In the genomic region with DNA sequence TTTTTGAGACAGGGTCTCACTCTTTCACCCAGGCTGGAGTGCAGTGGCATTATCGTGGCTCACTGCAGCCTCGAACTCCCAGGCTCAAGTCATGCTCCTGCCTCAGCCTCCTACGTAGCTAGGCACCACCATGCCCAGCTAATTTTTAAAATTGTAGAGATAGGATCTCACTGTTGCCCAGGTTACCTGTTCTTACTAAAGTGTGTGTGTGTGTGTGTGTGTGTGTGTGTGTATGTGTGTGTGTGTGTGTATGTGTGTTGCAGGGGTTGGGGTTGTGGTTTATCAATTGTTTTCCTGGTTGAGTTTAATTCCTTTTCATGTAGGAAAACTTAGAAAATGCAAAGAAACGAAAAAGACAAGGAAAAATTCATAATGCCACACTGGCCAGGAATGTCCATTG, we compare ENCODE assay signal across 1 cellular context.
A peak's percentile ranks its signal among the peaks of the same experiment; 100 is the strongest.
TF ChIP-seq lines count a peak whose summit lies in the region.

No MANE protein-coding gene starts in this region.

TF ChIP-seq in K562, 482 proteins besides CTCF, POLR2A, EP300 and RAD21:
- TF ChIP-seq MCM3 (IDR thresholded peaks at IDR 0.05) (peak; percentile 86; the same call in 1 of the 2 replicates), ILF3 (IDR thresholded peaks at IDR 0.05; ENCODE audit: borderline replicate concordance) (no peak), RFX1 (IDR thresholded peaks at IDR 0.05) (peak; percentile 63), ZNF717 (CRISPR knock-in tag; IDR thresholded peaks at IDR 0.05) (no peak), L3MBTL2 (IDR thresholded peaks at IDR 0.05) (no peak), ZNF584 (CRISPR knock-in tag; IDR thresholded peaks at IDR 0.05; ENCODE audit: low read depth) (no peak), SOX6 (IDR thresholded peaks at IDR 0.05) (no peak), SIX5 (IDR thresholded peaks at IDR 0.05; ENCODE audit: borderline replicate concordance in 1 of 2, insufficient read depth in 1 of 2, low read depth in 1 of 2, low read length in 2 of 2) (no peak)
TF ChIP-seq in K562: peak in this region for 2.
